Comparison of ENCODE assay signal across 8 cellular contexts in genomic region chr2:231057590-231057989, GRCh38.
DNase-seq lines count a peak whose midpoint lies in the region; ATAC-seq and TF ChIP-seq lines count a peak whose summit lies in the region.

No MANE protein-coding gene starts in this region.

- H3K9me3 ChIP-seq in RWPE2 (ENCODE audit: severe bottlenecking) = no peaks in the 10 kb centered on the region

- ATAC-seq in RWPE2 (ENCODE audit: low read depth) = peak; percentile 12; the same call in 1 of the 3 replicates
- no peak for ATAC-seq in GM21737 (IDR thresholded peaks at IDR 0.05; ENCODE audit: unreplicated experiment)

- H3K27me3 ChIP-seq in RWPE2 (ENCODE audit: insufficient read depth, poor library complexity, severe bottlenecking) = no peaks in the 10 kb centered on the region

- H3K36me3 ChIP-seq in RWPE2 (ENCODE audit: low read depth) = peaks cover 37% of the 10 kb centered on the region

- DNase-seq in RWPE2 (ENCODE audit: low spot score) (no peak), fibroblast of gingiva (ENCODE audit: low read depth) (peak; percentile 7), retinal pigment epithelial cell (ENCODE audit: low read depth) (peak; percentile 18), HuH-7 (ENCODE audit: low spot score) (no peak), NAMALWA (ENCODE audit: low spot score) (no peak), GDM1 (lab: John Stamatoyannopoulos, UW) (no peak)

- TF ChIP-seq CTCF in GM12875 (IDR thresholded peaks at IDR 0.05; ENCODE audit: borderline replicate concordance, insufficient read depth, low read depth, low read length) = no peak
- no peak for TF ChIP-seq CTCF in RWPE2 (IDR thresholded peaks at IDR 0.05; ENCODE audit: poor library complexity, severe bottlenecking)
- TF ChIP-seq CTCF in retinal pigment epithelial cell (conservative IDR thresholded peaks at IDR 0.05; ENCODE audit: low read depth, low read length) = no peak

- H3K27ac ChIP-seq in RWPE2 (ENCODE audit: poor library complexity, severe bottlenecking) = peak overlapping the region; percentile 47

- peaks cover 15% of the 10 kb centered on the region for H3K4me1 ChIP-seq in RWPE2 (ENCODE audit: insufficient read depth, poor library complexity, severe bottlenecking)

- H3K4me3 ChIP-seq in GM12875 (ENCODE audit: low read depth, low read length) (peak overlapping the region; percentile 88), RWPE2 (ENCODE audit: severe bottlenecking) (peak overlapping the region; percentile 77), retinal pigment epithelial cell (ENCODE audit: low read length) (peak overlapping the region; percentile 97)

Comparison
In these comparisons a context has a peak if more than half of its experiments do, and no peak if none do; other contexts are left out.
1. DNase-seq: peak in fibroblast of gingiva (single experiment) and retinal pigment epithelial cell (single experiment); none in RWPE2 (single experiment), HuH-7 (single experiment), NAMALWA (single experiment) and GDM1 (single experiment).
2. Peak in every context shown above with its lines, with median percentiles within 50 percentile points of each other: H3K4me3 ChIP-seq.